Comparison of ENCODE assay signal across 8 cellular contexts in genomic region chr14:75515631-75515999, GRCh38. TPM values are rescaled to one million over a fixed set of nuclear protein-coding genes. Genes with fewer than 3 reads are reported as not detected.
DNase-seq lines count a peak whose midpoint lies in the region; ATAC-seq and TF ChIP-seq lines count a peak whose summit lies in the region.

No MANE protein-coding gene starts in this region.

- H3K9me3 Mint-ChIP-seq in progenitor cell of endocrine pancreas (ENCODE audit: low read depth) = peaks cover 4% of the 10 kb centered on the region

- no peak overlapping the region for H3K4me3 Mint-ChIP-seq in progenitor cell of endocrine pancreas (ENCODE audit: low read depth)

- no peaks in the 10 kb centered on the region for H3K9me3 ChIP-seq in right cardiac atrium (ENCODE audit: control insufficient read depth, low read length)

- H3K27me3 ChIP-seq in right cardiac atrium (ENCODE audit: control insufficient read depth, insufficient read depth) = no peaks in the 10 kb centered on the region

- WGBS in right cardiac atrium = 37% methylated on average over 7 of the region's 7 CpGs

- no peak for TF ChIP-seq POLR2A in NB4 (IDR thresholded peaks at IDR 0.05; ENCODE audit: extremely low read depth, insufficient read length)

- H3K4me3 ChIP-seq in GM08714 (ENCODE audit: low read length) (peak overlapping the region; percentile 58; the same call in 1 of the 2 replicates), NB4 (ENCODE audit: low read depth, low read length) (peak overlapping the region; percentile 30), right cardiac atrium (ENCODE audit: low read length) (peak overlapping the region; percentile 26)

- H3K36me3 Mint-ChIP-seq in progenitor cell of endocrine pancreas (ENCODE audit: insufficient read depth) = peaks cover 1% of the 10 kb centered on the region

- H3K4me1 ChIP-seq in right cardiac atrium (ENCODE audit: control insufficient read depth, insufficient read depth, low read length) = no peaks in the 10 kb centered on the region

- H3K4me1 Mint-ChIP-seq in progenitor cell of endocrine pancreas (ENCODE audit: low read depth) = peaks cover 2% of the 10 kb centered on the region

- intact Hi-C loops in right cardiac atrium (cut with DNase I) = no loop called here

- H3K27me3 Mint-ChIP-seq in progenitor cell of endocrine pancreas = peaks cover 14% of the 10 kb centered on the region

- DNase-seq in NB4 (ENCODE audit: low read depth) = peak; percentile 90
- DNase-seq in right cardiac atrium = no peak
- DNase-seq in progenitor cell of endocrine pancreas (ENCODE audit: low spot score, unreplicated experiment) = no peak
- no peak for DNase-seq in activated CD8-positive, alpha-beta memory T cell treated with anti-CD3 and anti-CD28 coated beads, Interleukin-2, amount 50 U/mL, for 4 hours
- no peak for DNase-seq in DMS53 (lab: John Stamatoyannopoulos, UW)

- no peak overlapping the region for H3K27ac Mint-ChIP-seq in progenitor cell of endocrine pancreas

- ATAC-seq in GM21526 (IDR thresholded peaks at IDR 0.05; ENCODE audit: low FRiP score, unreplicated experiment) = peak; percentile 27
- ATAC-seq in right cardiac atrium = peak; percentile 30 to 49
- no peak for ATAC-seq in GM21576 (IDR thresholded peaks at IDR 0.05; ENCODE audit: unreplicated experiment)

- no peak overlapping the region for H3K27ac ChIP-seq in right cardiac atrium (ENCODE audit: low read length)

- no peak for TF ChIP-seq CTCF in NB4 (IDR thresholded peaks at IDR 0.05; ENCODE audit: low read depth, low read length)
- TF ChIP-seq CTCF in progenitor cell of endocrine pancreas (IDR thresholded peaks at IDR 0.05; ENCODE audit: unreplicated experiment) = no peak

RNA-seq across cellular contexts. Expression of gene BATF, which starts 6.7 kb away (rescaled TPM):
- total RNA-seq in right cardiac atrium (1 to 10 TPM in 1 of 4 donors, under 1 TPM in 2, not detected in 1; 0.53 to 3.0 (median 0.54) TPM), progenitor cell of endocrine pancreas (0.55 TPM in 1 of 2 replicates, not detected in the other)
- 0.91 TPM for polyA plus RNA-seq in right cardiac atrium
